Comparison of ENCODE assay signal across 8 cellular contexts in genomic region chr17:40553694-40554534, GRCh38.
DNase-seq lines count a peak whose midpoint lies in the region; ATAC-seq lines count a peak whose summit lies in the region.

No MANE protein-coding gene starts in this region.

- H3K27ac ChIP-seq in BLaER1, result peak overlapping the region; percentile 96
- H3K27ac ChIP-seq in KOPT-K1 (ENCODE audit: low read depth, low read length, poor library complexity, severe bottlenecking), result peak overlapping the region; percentile 96

- H3K4me3 Mint-ChIP-seq in activated naive CD8-positive, alpha-beta T cell treated with anti-CD3 and anti-CD28 coated beads, Interleukin-2, amount 50 U/mL, for 24 hours, result peak overlapping the region; percentile 69
- peak overlapping the region; percentile 59 for H3K4me3 Mint-ChIP-seq in stimulated activated effector memory CD8-positive, alpha-beta T cell treated with anti-CD3 and anti-CD28 coated beads, Interleukin-12 subunit alpha, Interleukin-12 subunit beta, amount 100 ng/mL, for 72 hours

- no peaks in the 10 kb centered on the region for H3K9me3 Mint-ChIP-seq in activated naive CD8-positive, alpha-beta T cell treated with anti-CD3 and anti-CD28 coated beads, Interleukin-2, amount 50 U/mL, for 24 hours
- H3K9me3 Mint-ChIP-seq in stimulated activated effector memory CD8-positive, alpha-beta T cell treated with anti-CD3 and anti-CD28 coated beads, Interleukin-12 subunit alpha, Interleukin-12 subunit beta, amount 100 ng/mL, for 72 hours, result no peaks in the 10 kb centered on the region

- H3K36me3 Mint-ChIP-seq in activated naive CD8-positive, alpha-beta T cell treated with anti-CD3 and anti-CD28 coated beads, Interleukin-2, amount 50 U/mL, for 24 hours (ENCODE audit: low read depth), result peaks cover 74% of the 10 kb centered on the region
- H3K36me3 Mint-ChIP-seq in stimulated activated effector memory CD8-positive, alpha-beta T cell treated with anti-CD3 and anti-CD28 coated beads, Interleukin-12 subunit alpha, Interleukin-12 subunit beta, amount 100 ng/mL, for 72 hours, result peaks cover 99% of the 10 kb centered on the region

- DNase-seq in activated naive CD8-positive, alpha-beta T cell treated with anti-CD3 and anti-CD28 coated beads, Interleukin-2, amount 50 U/mL, for 24 hours, result peak; percentile 33
- peak; percentile 63 for DNase-seq in inferior parietal cortex (ENCODE audit: extremely low spot score)
- peak in 1 of 2 donors; percentile 2 for DNase-seq in stimulated activated effector memory CD8-positive, alpha-beta T cell treated with anti-CD3 and anti-CD28 coated beads, Interleukin-12 subunit alpha, Interleukin-12 subunit beta, amount 100 ng/mL, for 72 hours (ENCODE audit: low spot score in 2 of 2)
- no peak for DNase-seq in effector CD4-positive, alpha-beta T cell
- no peak for DNase-seq in cerebellar cortex (ENCODE audit: low spot score)

- peak overlapping the region; percentile 84 for H3K9ac ChIP-seq in BLaER1

- peak overlapping the region; percentile 93 for H3K27ac Mint-ChIP-seq in activated naive CD8-positive, alpha-beta T cell treated with anti-CD3 and anti-CD28 coated beads, Interleukin-2, amount 50 U/mL, for 24 hours
- peak overlapping the region; percentile 77 for H3K27ac Mint-ChIP-seq in stimulated activated effector memory CD8-positive, alpha-beta T cell treated with anti-CD3 and anti-CD28 coated beads, Interleukin-12 subunit alpha, Interleukin-12 subunit beta, amount 100 ng/mL, for 72 hours

- H3K4me1 Mint-ChIP-seq in activated naive CD8-positive, alpha-beta T cell treated with anti-CD3 and anti-CD28 coated beads, Interleukin-2, amount 50 U/mL, for 24 hours, result peaks cover 99% of the 10 kb centered on the region
- peaks cover 77% of the 10 kb centered on the region for H3K4me1 Mint-ChIP-seq in stimulated activated effector memory CD8-positive, alpha-beta T cell treated with anti-CD3 and anti-CD28 coated beads, Interleukin-12 subunit alpha, Interleukin-12 subunit beta, amount 100 ng/mL, for 72 hours

- no peaks in the 10 kb centered on the region for H3K27me3 Mint-ChIP-seq in activated naive CD8-positive, alpha-beta T cell treated with anti-CD3 and anti-CD28 coated beads, Interleukin-2, amount 50 U/mL, for 24 hours

- peak overlapping the region; percentile 98 for H3K4me2 ChIP-seq in BLaER1

- no peaks in the 10 kb centered on the region for H3K27me3 ChIP-seq in BLaER1

- peak; percentile 13 for ATAC-seq in activated naive CD8-positive, alpha-beta T cell treated with anti-CD3 and anti-CD28 coated beads, Interleukin-2, amount 50 U/mL, for 24 hours
- peak; percentile 11 for ATAC-seq in stimulated activated effector memory CD8-positive, alpha-beta T cell treated with anti-CD3 and anti-CD28 coated beads, Interleukin-12 subunit alpha, Interleukin-12 subunit beta, amount 100 ng/mL, for 72 hours
- ATAC-seq in HG02798 (IDR thresholded peaks at IDR 0.05; ENCODE audit: poor library complexity, unreplicated experiment), result no peak

- H3K4me3 ChIP-seq in BLaER1, result peak overlapping the region; percentile 53

- peaks cover 100% of the 10 kb centered on the region for H3K4me1 ChIP-seq in BLaER1

- H4K20me1 ChIP-seq in BLaER1, result no peaks in the 10 kb centered on the region

- peaks cover 5% of the 10 kb centered on the region; the same call in 1 of the 2 replicates for H3K36me3 ChIP-seq in BLaER1
- H3K36me3 ChIP-seq in KOPT-K1 (ENCODE audit: insufficient read depth, low read length), result no peaks in the 10 kb centered on the region

- H3K9me3 ChIP-seq in BLaER1 (no peaks in the 10 kb centered on the region), KOPT-K1 (ENCODE audit: insufficient read depth, low read length, poor library complexity, severe bottlenecking) (no peaks in the 10 kb centered on the region)

Comparison
In these comparisons a context has a peak if more than half of its experiments do, and no peak if none do; other contexts are left out.
1. DNase-seq: peak in activated naive CD8-positive, alpha-beta T cell treated with anti-CD3 and anti-CD28 coated beads, Interleukin-2, amount 50 U/mL, for 24 hours (single experiment) and inferior parietal cortex (single experiment); none in effector CD4-positive, alpha-beta T cell (single experiment) and cerebellar cortex (single experiment).